ENCODE assay signal across 2 cellular contexts in the genomic region with DNA sequence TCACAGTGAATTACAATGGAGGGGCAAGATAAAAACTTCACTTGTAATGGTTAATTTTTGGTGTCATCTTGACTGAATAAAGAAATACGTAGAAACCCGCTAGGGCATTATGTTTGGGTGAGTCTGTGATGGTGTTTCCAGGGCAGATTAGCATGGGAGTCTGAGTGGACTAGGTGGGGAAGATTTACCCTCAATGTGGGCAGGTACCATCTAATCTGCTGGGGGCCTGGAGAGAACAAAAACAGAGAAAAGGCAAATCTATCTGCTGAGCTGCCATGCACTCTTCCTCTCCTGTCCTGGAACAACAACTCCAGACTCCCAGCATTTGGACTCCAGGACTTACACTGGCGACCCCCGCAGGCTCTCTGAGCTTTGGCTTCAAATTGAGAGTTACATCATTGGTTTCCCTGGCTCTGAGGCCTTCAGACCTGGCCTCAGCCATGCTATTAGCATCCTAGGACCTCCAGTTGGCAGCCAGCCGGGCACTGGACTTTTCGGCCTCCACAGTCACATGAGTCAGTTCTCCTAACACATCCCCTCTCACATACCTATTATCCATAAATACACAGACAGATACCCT.
TF ChIP-seq lines count a peak whose summit lies in the region.

No MANE protein-coding gene starts in this region.

TF ChIP-seq in HepG2, 621 proteins besides CTCF, POLR2A, EP300 and RAD21 (continues in another document):
- TF ChIP-seq NFE2L2 (IDR thresholded peaks at IDR 0.05; ENCODE audit: low read length), result no peak
- TF ChIP-seq, protein P1, sequence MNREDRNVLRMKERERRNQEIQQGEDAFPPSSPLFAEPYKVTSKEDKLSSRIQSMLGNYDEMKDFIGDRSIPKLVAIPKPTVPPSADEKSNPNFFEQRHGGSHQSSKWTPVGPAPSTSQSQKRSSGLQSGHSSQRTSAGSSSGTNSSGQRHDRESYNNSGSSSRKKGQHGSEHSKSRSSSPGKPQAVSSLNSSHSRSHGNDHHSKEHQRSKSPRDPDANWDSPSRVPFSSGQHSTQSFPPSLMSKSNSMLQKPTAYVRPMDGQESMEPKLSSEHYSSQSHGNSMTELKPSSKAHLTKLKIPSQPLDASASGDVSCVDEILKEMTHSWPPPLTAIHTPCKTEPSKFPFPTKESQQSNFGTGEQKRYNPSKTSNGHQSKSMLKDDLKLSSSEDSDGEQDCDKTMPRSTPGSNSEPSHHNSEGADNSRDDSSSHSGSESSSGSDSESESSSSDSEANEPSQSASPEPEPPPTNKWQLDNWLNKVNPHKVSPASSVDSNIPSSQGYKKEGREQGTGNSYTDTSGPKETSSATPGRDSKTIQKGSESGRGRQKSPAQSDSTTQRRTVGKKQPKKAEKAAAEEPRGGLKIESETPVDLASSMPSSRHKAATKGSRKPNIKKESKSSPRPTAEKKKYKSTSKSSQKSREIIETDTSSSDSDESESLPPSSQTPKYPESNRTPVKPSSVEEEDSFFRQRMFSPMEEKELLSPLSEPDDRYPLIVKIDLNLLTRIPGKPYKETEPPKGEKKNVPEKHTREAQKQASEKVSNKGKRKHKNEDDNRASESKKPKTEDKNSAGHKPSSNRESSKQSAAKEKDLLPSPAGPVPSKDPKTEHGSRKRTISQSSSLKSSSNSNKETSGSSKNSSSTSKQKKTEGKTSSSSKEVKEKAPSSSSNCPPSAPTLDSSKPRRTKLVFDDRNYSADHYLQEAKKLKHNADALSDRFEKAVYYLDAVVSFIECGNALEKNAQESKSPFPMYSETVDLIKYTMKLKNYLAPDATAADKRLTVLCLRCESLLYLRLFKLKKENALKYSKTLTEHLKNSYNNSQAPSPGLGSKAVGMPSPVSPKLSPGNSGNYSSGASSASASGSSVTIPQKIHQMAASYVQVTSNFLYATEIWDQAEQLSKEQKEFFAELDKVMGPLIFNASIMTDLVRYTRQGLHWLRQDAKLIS (CRISPR knock-in tag; IDR thresholded peaks at IDR 0.05), result no peak
- no peak for TF ChIP-seq U2AF1 (optimal IDR thresholded peaks at IDR 0.05; ENCODE audit: low read depth, low read length)
- TF ChIP-seq, protein P2, sequence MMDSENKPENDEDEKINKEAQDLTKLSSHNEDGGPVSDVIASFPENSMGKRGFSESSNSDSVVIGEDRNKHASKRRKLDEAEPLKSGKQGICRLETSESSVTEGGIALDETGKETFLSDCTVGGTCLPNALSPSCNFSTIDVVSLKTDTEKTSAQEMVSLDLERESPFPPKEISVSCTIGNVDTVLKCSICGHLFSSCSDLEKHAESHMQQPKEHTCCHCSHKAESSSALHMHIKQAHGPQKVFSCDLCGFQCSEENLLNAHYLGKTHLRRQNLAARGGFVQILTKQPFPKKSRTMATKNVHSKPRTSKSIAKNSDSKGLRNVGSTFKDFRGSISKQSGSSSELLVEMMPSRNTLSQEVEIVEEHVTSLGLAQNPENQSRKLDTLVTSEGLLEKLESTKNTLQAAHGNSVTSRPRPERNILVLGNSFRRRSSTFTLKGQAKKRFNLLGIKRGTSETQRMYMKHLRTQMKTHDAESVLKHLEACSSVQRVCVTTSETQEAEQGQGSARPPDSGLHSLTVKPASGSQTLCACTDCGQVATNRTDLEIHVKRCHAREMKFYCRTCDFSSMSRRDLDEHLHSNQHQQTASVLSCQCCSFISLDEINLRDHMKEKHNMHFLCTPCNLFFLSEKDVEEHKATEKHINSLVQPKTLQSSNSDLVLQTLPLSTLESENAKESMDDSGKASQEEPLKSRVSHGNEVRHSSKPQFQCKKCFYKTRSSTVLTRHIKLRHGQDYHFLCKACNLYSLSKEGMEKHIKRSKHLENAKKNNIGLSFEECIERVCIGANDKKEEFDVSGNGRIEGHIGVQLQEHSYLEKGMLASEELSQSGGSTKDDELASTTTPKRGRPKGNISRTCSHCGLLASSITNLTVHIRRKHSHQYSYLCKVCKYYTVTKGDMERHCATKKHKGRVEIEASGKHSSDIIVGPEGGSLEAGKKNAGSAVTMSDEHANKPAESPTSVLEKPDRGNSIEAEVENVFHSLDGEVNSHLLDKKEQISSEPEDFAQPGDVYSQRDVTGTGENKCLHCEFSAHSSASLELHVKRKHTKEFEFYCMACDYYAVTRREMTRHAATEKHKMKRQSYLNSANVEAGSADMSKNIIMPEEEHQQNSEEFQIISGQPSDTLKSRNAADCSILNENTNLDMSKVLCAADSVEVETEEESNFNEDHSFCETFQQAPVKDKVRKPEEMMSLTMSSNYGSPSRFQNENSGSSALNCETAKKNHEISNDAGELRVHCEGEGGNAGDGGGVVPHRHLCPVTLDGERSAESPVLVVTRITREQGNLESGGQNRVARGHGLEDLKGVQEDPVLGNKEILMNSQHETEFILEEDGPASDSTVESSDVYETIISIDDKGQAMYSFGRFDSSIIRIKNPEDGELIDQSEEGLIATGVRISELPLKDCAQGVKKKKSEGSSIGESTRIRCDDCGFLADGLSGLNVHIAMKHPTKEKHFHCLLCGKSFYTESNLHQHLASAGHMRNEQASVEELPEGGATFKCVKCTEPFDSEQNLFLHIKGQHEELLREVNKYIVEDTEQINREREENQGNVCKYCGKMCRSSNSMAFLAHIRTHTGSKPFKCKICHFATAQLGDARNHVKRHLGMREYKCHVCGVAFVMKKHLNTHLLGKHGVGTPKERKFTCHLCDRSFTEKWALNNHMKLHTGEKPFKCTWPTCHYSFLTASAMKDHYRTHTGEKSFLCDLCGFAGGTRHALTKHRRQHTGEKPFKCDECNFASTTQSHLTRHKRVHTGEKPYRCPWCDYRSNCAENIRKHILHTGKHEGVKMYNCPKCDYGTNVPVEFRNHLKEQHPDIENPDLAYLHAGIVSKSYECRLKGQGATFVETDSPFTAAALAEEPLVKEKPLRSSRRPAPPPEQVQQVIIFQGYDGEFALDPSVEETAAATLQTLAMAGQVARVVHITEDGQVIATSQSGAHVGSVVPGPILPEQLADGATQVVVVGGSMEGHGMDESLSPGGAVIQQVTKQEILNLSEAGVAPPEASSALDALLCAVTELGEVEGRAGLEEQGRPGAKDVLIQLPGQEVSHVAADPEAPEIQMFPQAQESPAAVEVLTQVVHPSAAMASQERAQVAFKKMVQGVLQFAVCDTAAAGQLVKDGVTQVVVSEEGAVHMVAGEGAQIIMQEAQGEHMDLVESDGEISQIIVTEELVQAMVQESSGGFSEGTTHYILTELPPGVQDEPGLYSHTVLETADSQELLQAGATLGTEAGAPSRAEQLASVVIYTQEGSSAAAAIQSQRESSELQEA (CRISPR knock-in tag; IDR thresholded peaks at IDR 0.05; ENCODE audit: not compliant biosample characterization), result no peak
- no peak for TF ChIP-seq RBAK (CRISPR knock-in tag; IDR thresholded peaks at IDR 0.05)
- TF ChIP-seq, protein P3, sequence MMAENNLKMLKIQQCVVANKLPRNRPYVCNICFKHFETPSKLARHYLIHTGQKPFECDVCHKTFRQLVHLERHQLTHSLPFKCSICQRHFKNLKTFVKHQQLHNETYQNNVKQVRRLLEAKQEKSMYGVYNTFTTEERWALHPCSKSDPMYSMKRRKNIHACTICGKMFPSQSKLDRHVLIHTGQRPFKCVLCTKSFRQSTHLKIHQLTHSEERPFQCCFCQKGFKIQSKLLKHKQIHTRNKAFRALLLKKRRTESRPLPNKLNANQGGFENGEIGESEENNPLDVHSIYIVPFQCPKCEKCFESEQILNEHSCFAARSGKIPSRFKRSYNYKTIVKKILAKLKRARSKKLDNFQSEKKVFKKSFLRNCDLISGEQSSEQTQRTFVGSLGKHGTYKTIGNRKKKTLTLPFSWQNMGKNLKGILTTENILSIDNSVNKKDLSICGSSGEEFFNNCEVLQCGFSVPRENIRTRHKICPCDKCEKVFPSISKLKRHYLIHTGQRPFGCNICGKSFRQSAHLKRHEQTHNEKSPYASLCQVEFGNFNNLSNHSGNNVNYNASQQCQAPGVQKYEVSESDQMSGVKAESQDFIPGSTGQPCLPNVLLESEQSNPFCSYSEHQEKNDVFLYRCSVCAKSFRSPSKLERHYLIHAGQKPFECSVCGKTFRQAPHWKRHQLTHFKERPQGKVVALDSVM (CRISPR knock-in tag; IDR thresholded peaks at IDR 0.05), result 0 out of 2 replicates have a peak, but pooled peaks have one; percentile 18
- peak; percentile 49; the same call in 1 of the 2 replicates for TF ChIP-seq CEBPG (CRISPR knock-in tag; IDR thresholded peaks at IDR 0.05)

TF ChIP-seq in endothelial cell of umbilical vein, 7 proteins besides CTCF, POLR2A, EP300 and RAD21:
- TF ChIP-seq MYC (IDR thresholded peaks at IDR 0.05; ENCODE audit: low read depth, low read length), result no peak
- no peak for TF ChIP-seq JUN (IDR thresholded peaks at IDR 0.05; ENCODE audit: borderline replicate concordance, insufficient read depth, insufficient read length, low read depth)
- no peak for TF ChIP-seq EZH2 (IDR thresholded peaks at IDR 0.05; ENCODE audit: borderline replicate concordance, low read depth, low read length, severe bottlenecking)
